Comparison of ENCODE assay signal across 2 cellular contexts in the genomic region with DNA sequence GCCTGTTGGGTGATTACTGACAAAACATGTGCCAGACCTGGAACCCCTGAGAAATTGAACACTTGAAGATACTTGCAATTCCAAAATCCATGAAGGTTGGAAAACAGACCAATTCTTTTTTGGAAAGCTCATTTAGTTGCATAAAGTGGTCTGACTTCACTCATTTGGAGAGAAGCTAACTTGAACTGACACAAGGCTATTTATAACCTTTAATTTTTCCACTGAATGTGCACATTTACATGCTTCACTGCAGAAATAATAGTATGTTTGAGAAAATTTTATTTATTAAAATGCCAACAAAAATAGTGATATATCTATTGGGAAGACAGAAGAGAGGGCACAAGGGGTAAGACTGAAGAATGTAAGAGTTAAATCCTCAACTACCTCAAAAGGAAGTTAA.
TF ChIP-seq lines count a peak whose summit lies in the region.

No MANE protein-coding gene starts in this region.

TF ChIP-seq in SK-N-SH, 30 proteins besides CTCF, POLR2A, EP300 and RAD21:
- TF ChIP-seq, protein P1, sequence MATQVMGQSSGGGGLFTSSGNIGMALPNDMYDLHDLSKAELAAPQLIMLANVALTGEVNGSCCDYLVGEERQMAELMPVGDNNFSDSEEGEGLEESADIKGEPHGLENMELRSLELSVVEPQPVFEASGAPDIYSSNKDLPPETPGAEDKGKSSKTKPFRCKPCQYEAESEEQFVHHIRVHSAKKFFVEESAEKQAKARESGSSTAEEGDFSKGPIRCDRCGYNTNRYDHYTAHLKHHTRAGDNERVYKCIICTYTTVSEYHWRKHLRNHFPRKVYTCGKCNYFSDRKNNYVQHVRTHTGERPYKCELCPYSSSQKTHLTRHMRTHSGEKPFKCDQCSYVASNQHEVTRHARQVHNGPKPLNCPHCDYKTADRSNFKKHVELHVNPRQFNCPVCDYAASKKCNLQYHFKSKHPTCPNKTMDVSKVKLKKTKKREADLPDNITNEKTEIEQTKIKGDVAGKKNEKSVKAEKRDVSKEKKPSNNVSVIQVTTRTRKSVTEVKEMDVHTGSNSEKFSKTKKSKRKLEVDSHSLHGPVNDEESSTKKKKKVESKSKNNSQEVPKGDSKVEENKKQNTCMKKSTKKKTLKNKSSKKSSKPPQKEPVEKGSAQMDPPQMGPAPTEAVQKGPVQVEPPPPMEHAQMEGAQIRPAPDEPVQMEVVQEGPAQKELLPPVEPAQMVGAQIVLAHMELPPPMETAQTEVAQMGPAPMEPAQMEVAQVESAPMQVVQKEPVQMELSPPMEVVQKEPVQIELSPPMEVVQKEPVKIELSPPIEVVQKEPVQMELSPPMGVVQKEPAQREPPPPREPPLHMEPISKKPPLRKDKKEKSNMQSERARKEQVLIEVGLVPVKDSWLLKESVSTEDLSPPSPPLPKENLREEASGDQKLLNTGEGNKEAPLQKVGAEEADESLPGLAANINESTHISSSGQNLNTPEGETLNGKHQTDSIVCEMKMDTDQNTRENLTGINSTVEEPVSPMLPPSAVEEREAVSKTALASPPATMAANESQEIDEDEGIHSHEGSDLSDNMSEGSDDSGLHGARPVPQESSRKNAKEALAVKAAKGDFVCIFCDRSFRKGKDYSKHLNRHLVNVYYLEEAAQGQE (IDR thresholded peaks at IDR 0.05; ENCODE audit: low read depth, low read length): no peak
- TF ChIP-seq, protein P2, sequence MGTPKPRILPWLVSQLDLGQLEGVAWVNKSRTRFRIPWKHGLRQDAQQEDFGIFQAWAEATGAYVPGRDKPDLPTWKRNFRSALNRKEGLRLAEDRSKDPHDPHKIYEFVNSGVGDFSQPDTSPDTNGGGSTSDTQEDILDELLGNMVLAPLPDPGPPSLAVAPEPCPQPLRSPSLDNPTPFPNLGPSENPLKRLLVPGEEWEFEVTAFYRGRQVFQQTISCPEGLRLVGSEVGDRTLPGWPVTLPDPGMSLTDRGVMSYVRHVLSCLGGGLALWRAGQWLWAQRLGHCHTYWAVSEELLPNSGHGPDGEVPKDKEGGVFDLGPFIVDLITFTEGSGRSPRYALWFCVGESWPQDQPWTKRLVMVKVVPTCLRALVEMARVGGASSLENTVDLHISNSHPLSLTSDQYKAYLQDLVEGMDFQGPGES (IDR thresholded peaks at IDR 0.05; ENCODE audit: low read depth, low read length): no peak
- no peak for TF ChIP-seq FOXJ3 (CRISPR knock-in tag; IDR thresholded peaks at IDR 0.05)
- 0 out of 2 replicates have a peak, but pooled peaks have one; percentile 11 for TF ChIP-seq TCF12 (IDR thresholded peaks at IDR 0.05)
- no peak for TF ChIP-seq RXRA (IDR thresholded peaks at IDR 0.05; ENCODE audit: borderline replicate concordance, low read depth)
- TF ChIP-seq, protein P3, sequence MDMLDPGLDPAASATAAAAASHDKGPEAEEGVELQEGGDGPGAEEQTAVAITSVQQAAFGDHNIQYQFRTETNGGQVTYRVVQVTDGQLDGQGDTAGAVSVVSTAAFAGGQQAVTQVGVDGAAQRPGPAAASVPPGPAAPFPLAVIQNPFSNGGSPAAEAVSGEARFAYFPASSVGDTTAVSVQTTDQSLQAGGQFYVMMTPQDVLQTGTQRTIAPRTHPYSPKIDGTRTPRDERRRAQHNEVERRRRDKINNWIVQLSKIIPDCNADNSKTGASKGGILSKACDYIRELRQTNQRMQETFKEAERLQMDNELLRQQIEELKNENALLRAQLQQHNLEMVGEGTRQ (IDR thresholded peaks at IDR 0.05; ENCODE audit: borderline replicate concordance, low read depth, low read length): no peak
- TF ChIP-seq ELF1 (IDR thresholded peaks at IDR 0.05): no peak
TF ChIP-seq in SK-N-SH: peak in this region for 1.

TF ChIP-seq in SK-N-SH treated with all-trans-retinoic acid at 6 μM for 48 hours, 23 proteins besides CTCF, POLR2A, EP300 and RAD21 (continued from another document):
- TF ChIP-seq ARNTL (CRISPR knock-in tag; IDR thresholded peaks at IDR 0.05; ENCODE audit: borderline replicate concordance, low read depth) (no peak), ZNF70 (CRISPR knock-in tag; IDR thresholded peaks at IDR 0.05) (no peak), POU6F1 (CRISPR knock-in tag; IDR thresholded peaks at IDR 0.05; ENCODE audit: borderline replicate concordance, low read depth) (no peak), OSR1 (CRISPR knock-in tag; IDR thresholded peaks at IDR 0.05) (no peak), TOX (CRISPR knock-in tag; IDR thresholded peaks at IDR 0.05; ENCODE audit: borderline replicate concordance) (peak; percentile 80), PPARA (CRISPR knock-in tag; IDR thresholded peaks at IDR 0.05; ENCODE audit: borderline replicate concordance) (no peak), ISL1 (CRISPR knock-in tag; IDR thresholded peaks at IDR 0.05) (peak; percentile 75), RARB (CRISPR knock-in tag; IDR thresholded peaks at IDR 0.05) (0 out of 2 replicates have a peak, but pooled peaks have one; percentile 55), ZNF8 (CRISPR knock-in tag; IDR thresholded peaks at IDR 0.05) (no peak), CREB5 (CRISPR knock-in tag; IDR thresholded peaks at IDR 0.05; ENCODE audit: low read depth) (no peak), BACH2 (CRISPR knock-in tag; IDR thresholded peaks at IDR 0.05; ENCODE audit: borderline replicate concordance) (no peak), ESRRG (CRISPR knock-in tag; IDR thresholded peaks at IDR 0.05) (no peak), CSDC2 (CRISPR knock-in tag; IDR thresholded peaks at IDR 0.05) (no peak), TCF4 (CRISPR knock-in tag; IDR thresholded peaks at IDR 0.05; ENCODE audit: borderline replicate concordance) (no peak), ZC3H10 (CRISPR knock-in tag; IDR thresholded peaks at IDR 0.05) (peak; percentile 70; the same call in 1 of the 2 replicates), ZFP30 (CRISPR knock-in tag; IDR thresholded peaks at IDR 0.05) (no peak)
- TF ChIP-seq, protein P4, sequence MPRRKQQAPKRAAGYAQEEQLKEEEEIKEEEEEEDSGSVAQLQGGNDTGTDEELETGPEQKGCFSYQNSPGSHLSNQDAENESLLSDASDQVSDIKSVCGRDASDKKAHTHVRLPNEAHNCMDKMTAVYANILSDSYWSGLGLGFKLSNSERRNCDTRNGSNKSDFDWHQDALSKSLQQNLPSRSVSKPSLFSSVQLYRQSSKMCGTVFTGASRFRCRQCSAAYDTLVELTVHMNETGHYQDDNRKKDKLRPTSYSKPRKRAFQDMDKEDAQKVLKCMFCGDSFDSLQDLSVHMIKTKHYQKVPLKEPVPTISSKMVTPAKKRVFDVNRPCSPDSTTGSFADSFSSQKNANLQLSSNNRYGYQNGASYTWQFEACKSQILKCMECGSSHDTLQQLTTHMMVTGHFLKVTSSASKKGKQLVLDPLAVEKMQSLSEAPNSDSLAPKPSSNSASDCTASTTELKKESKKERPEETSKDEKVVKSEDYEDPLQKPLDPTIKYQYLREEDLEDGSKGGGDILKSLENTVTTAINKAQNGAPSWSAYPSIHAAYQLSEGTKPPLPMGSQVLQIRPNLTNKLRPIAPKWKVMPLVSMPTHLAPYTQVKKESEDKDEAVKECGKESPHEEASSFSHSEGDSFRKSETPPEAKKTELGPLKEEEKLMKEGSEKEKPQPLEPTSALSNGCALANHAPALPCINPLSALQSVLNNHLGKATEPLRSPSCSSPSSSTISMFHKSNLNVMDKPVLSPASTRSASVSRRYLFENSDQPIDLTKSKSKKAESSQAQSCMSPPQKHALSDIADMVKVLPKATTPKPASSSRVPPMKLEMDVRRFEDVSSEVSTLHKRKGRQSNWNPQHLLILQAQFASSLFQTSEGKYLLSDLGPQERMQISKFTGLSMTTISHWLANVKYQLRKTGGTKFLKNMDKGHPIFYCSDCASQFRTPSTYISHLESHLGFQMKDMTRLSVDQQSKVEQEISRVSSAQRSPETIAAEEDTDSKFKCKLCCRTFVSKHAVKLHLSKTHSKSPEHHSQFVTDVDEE (CRISPR knock-in tag; IDR thresholded peaks at IDR 0.05): no peak
TF ChIP-seq in SK-N-SH treated with all-trans-retinoic acid at 6 μM for 48 hours: peak in this region for 5.
